14 cellular contexts compared by ENCODE assay signal in the genomic region with DNA sequence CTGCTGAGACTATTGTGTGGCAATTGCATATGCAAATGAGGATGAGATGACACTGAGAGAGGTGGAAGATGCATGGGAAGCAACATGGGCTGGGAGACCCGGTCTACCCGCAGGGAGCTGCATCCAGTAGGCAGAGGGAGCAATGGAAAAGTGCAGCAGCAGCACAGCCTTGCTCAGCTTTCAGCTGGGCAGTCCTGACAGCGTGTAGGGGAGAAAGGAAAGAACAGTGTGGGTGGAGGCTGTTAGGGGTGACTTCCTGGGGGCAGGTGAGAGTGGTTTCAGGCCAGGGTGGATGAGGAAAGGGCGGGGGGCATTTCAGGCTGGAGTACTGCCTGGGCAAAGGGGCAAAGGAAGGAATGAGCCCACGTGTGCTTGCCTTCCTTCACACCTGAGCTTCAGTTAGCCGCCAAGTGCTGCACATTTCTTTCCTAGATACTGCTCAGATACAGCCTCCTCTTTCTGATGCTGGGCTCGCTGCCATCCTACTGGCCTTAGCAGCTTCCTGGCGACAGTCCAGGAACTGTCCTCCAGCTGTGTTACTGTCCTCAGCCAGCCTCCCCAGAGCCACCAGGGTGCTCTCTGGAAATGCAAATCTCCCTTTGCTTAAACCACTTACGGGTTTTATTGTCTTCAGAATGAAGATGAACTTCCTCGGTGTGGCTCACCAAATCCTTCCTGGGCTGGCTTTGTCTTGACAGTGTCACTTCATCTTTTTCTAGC.
DNase-seq lines count a peak whose midpoint lies in the region; ATAC-seq and TF ChIP-seq lines count a peak whose summit lies in the region.
"Had no signal": no experiment of that assay in that cellular context is flagged by ENCODE, and none has a peak within 500 bp of the region (broad histone marks: within the 10 kb centered on the region; RNA-seq: fewer than 3 reads in every experiment).

No MANE protein-coding gene starts in this region.

- H3K27me3 ChIP-seq in SK-N-SH (ENCODE audit: insufficient read depth), result no peaks in the 10 kb centered on the region
- no peaks in the 10 kb centered on the region for H3K27me3 ChIP-seq in neuronal stem cell (ENCODE audit: control insufficient read depth in 3 of 3, insufficient read depth in 3 of 3, low read depth in 1 of 3, low read length in 3 of 3)

- H3K4me2 ChIP-seq in SK-N-SH (no peak overlapping the region), neuronal stem cell (ENCODE audit: insufficient read depth, low read length, poor library complexity, severe bottlenecking) (no peak overlapping the region)

- WGBS in SK-N-SH (ENCODE audit: low lambda C conversion rate), result 25% methylated on average over 7 of the region's 10 CpGs
- no CpG with 5 or more reads among the region's 10 CpGs for WGBS in neuronal stem cell (ENCODE audit: extremely low coverage in 2 of 2, insufficient read length in 2 of 2, insufficient replicate concordance in 1 of 2), 2 donors

- no peaks in the 10 kb centered on the region for H3K4me1 Mint-ChIP-seq in activated CD8-positive, alpha-beta T cell treated with anti-CD3 and anti-CD28 coated beads for 36 hours (ENCODE audit: low read depth)
- H3K4me1 Mint-ChIP-seq: activated CD4-positive, alpha-beta memory T cell treated with anti-CD3 and anti-CD28 coated beads, Interleukin-2, amount 10 ng/mL, durations not matched to agents 7 days and 5 days had no signal

- H2AFZ ChIP-seq in SK-N-SH (ENCODE audit: low read depth) (no peak overlapping the region), neuronal stem cell (ENCODE audit: low read length) (no peak overlapping the region)

- H3K4me1 ChIP-seq in SK-N-SH (ENCODE audit: control insufficient read depth in 1 of 2, insufficient read depth in 2 of 2, low read depth in 1 of 2, low read length in 1 of 2) (peaks cover 0 to 13% of the 10 kb centered on the region in 2 experiments; a peak in 3 of 4 replicates), neuronal stem cell (ENCODE audit: control insufficient read depth in 2 of 2, insufficient read depth in 1 of 2, low read depth in 1 of 2, low read length in 2 of 2) (peaks cover 0 to 18% of the 10 kb centered on the region in 2 donors)

- H2BK12ac ChIP-seq in neuronal stem cell (ENCODE audit: low read length), result no peak overlapping the region

- CTCF ChIA-PET in SK-N-SH (lab: Yijun Ruan, JAX), result interaction anchor here (0.5 to 0.6 kb wide), 2 partner anchors 25 to 55 kb away, joined by 3 read pairs; no protein-coding TSS in a partner anchor
- CTCF ChIA-PET in activated CD8-positive, alpha-beta T cell treated with anti-CD3 and anti-CD28 coated beads for 36 hours (lab: Charles Lee), result no interaction called here

- no peaks in the 10 kb centered on the region for H3K9me3 Mint-ChIP-seq in activated CD8-positive, alpha-beta T cell treated with anti-CD3 and anti-CD28 coated beads for 36 hours
- H3K9me3 Mint-ChIP-seq: activated CD4-positive, alpha-beta memory T cell treated with anti-CD3 and anti-CD28 coated beads, Interleukin-2, amount 10 ng/mL, durations not matched to agents 7 days and 5 days had no signal

- no peak for TF ChIP-seq EP300 in SK-N-SH (IDR thresholded peaks at IDR 0.05; ENCODE audit: borderline replicate concordance in 1 of 2, low read depth in 1 of 2, low read length in 1 of 2)

- H3K4ac ChIP-seq in neuronal stem cell (ENCODE audit: low read length), result no peak overlapping the region

- H3K9ac ChIP-seq in SK-N-SH, result no peak overlapping the region
- H3K9ac ChIP-seq in neuronal stem cell (ENCODE audit: low read depth, low read length, poor library complexity), result no peak overlapping the region

- H3F3A ChIP-seq in SK-N-SH (replicated peaks; ENCODE audit: insufficient read depth), result no peaks in the 10 kb centered on the region

- no peak for ATAC-seq in SK-N-SH treated with all-trans-retinoic acid at 6 μM for 48 hours
- no peak for ATAC-seq in activated CD8-positive, alpha-beta T cell treated with anti-CD3 and anti-CD28 coated beads for 36 hours

- H2AK5ac ChIP-seq in neuronal stem cell (ENCODE audit: low read depth, low read length), result no peak overlapping the region

- no peak overlapping the region for H2BK5ac ChIP-seq in neuronal stem cell (ENCODE audit: low read length)

- no peaks in the 10 kb centered on the region for H4K20me1 ChIP-seq in SK-N-SH (ENCODE audit: insufficient read depth)

- H3K79me1 ChIP-seq in neuronal stem cell (ENCODE audit: low read depth, low read length), result no peaks in the 10 kb centered on the region

- no peak overlapping the region for H2BK120ac ChIP-seq in neuronal stem cell (ENCODE audit: low read depth, low read length)

- intact Hi-C loops in activated CD8-positive, alpha-beta T cell treated with anti-CD3 and anti-CD28 coated beads for 36 hours (cut with micrococcal nuclease), result no loop called here

- TF ChIP-seq CTCF in SK-N-SH (IDR thresholded peaks at IDR 0.05), result no peak
- no peak for TF ChIP-seq CTCF in activated CD8-positive, alpha-beta T cell treated with anti-CD3 and anti-CD28 coated beads for 36 hours (IDR thresholded peaks at IDR 0.05)

- no peak overlapping the region for H3K4me3 Mint-ChIP-seq in activated CD8-positive, alpha-beta T cell treated with anti-CD3 and anti-CD28 coated beads for 36 hours
- H3K4me3 Mint-ChIP-seq: activated CD4-positive, alpha-beta memory T cell treated with anti-CD3 and anti-CD28 coated beads, Interleukin-2, amount 10 ng/mL, durations not matched to agents 7 days and 5 days had no signal

- no peak overlapping the region for H3K14ac ChIP-seq in neuronal stem cell (ENCODE audit: low read length)

- H4K8ac ChIP-seq in neuronal stem cell (ENCODE audit: low read depth, low read length), result no peak overlapping the region

- H3K4me3 ChIP-seq in SK-N-SH (ENCODE audit: low read depth in 2 of 2, low read length in 1 of 2) (no peak overlapping the region), neuronal stem cell (ENCODE audit: low read length in 2 of 2) (no peak overlapping the region)

- no peaks in the 10 kb centered on the region for H3K79me2 ChIP-seq in SK-N-SH (ENCODE audit: insufficient read depth)

- DNase-seq in SK-N-SH, result peak; percentile 50
- DNase-seq in Kasumi-1 (lab: John Stamatoyannopoulos, UW), result peak; percentile 82 to 91
- peak; percentile 28 to 77 for DNase-seq in SHP77 (lab: John Stamatoyannopoulos, UW)
- no peak for DNase-seq in neuronal stem cell (ENCODE audit: low spot score)
- DNase-seq in activated CD8-positive, alpha-beta T cell treated with anti-CD3 and anti-CD28 coated beads for 36 hours, result no peak
- no peak for DNase-seq in G401 (ENCODE audit: low spot score)
- DNase-seq in DMS153 (lab: John Stamatoyannopoulos, UW), result no peak
- DNase-seq: activated CD4-positive, alpha-beta memory T cell treated with anti-CD3 and anti-CD28 coated beads, Interleukin-2, amount 10 ng/mL, durations not matched to agents 7 days and 5 days; activated naive CD4-positive, alpha-beta T cell treated with Interleukin-2 at 50 U/mL for 16 hours; DMS79; mammary epithelial cell; stimulated activated CD8-positive, alpha-beta memory T cell treated with anti-CD3 and anti-CD28 coated beads, Interleukin-4, amount 100 ng/mL, for 48 hours; T-helper 1 cell had no signal

- no peaks in the 10 kb centered on the region for H3K36me3 Mint-ChIP-seq in activated CD8-positive, alpha-beta T cell treated with anti-CD3 and anti-CD28 coated beads for 36 hours (ENCODE audit: low read depth)

- in situ Hi-C loops in G401 (cut with HindIII; ENCODE audit: low sequenced_read_pairs), result no loop called here

- H3K18ac ChIP-seq in neuronal stem cell (ENCODE audit: low read length), result peak overlapping the region; percentile 20

- H3K27ac ChIP-seq in SK-N-SH (ENCODE audit: low read depth in 2 of 2, low read length in 1 of 2) (no peak overlapping the region), neuronal stem cell (replicated peaks; ENCODE audit: low read length) (no peak overlapping the region)

- TF ChIP-seq RAD21 in SK-N-SH (IDR thresholded peaks at IDR 0.05; ENCODE audit: low read length), result no peak

- no peak overlapping the region for H3K27ac Mint-ChIP-seq in activated CD8-positive, alpha-beta T cell treated with anti-CD3 and anti-CD28 coated beads for 36 hours
- H3K27ac Mint-ChIP-seq: activated CD4-positive, alpha-beta memory T cell treated with anti-CD3 and anti-CD28 coated beads, Interleukin-2, amount 10 ng/mL, durations not matched to agents 7 days and 5 days had no signal

- no peak overlapping the region for H4K91ac ChIP-seq in neuronal stem cell (ENCODE audit: low read depth, low read length, poor library complexity)

- POLR2A ChIA-PET in SK-N-SH (lab: Yijun Ruan, JAX), result interaction anchor here (1.0 kb wide), 1 partner anchor 33 kb away, joined by 3 read pairs; no protein-coding TSS in a partner anchor
- POLR2A ChIA-PET in activated CD8-positive, alpha-beta T cell treated with anti-CD3 and anti-CD28 coated beads for 36 hours (lab: Charles Lee), result no interaction called here

- H3K23ac ChIP-seq in neuronal stem cell (ENCODE audit: low read depth, low read length, poor library complexity), result no peak overlapping the region

- peaks cover 4% of the 10 kb centered on the region for H3K27me3 Mint-ChIP-seq in activated CD8-positive, alpha-beta T cell treated with anti-CD3 and anti-CD28 coated beads for 36 hours

- no peaks in the 10 kb centered on the region for H3K9me2 ChIP-seq in SK-N-SH

- peak overlapping the region; percentile 41 for H2BK15ac ChIP-seq in neuronal stem cell (ENCODE audit: low read length)

- H3K36me3 ChIP-seq in SK-N-SH (replicated peaks in 1 of 2; ENCODE audit: control insufficient read depth in 1 of 2, insufficient read depth in 2 of 2, low read length in 1 of 2), result no peaks in the 10 kb centered on the region
- H3K36me3 ChIP-seq in neuronal stem cell (replicated peaks in 1 of 2; ENCODE audit: control insufficient read depth in 2 of 2, insufficient read depth in 2 of 2, low read length in 2 of 2), result no peaks in the 10 kb centered on the region

- H3K9me3 ChIP-seq in SK-N-SH (no peaks in the 10 kb centered on the region), neuronal stem cell (replicated peaks in 1 of 2; ENCODE audit: control insufficient read depth in 2 of 2, insufficient read depth in 1 of 2, low read depth in 1 of 2, low read length in 2 of 2) (no peaks in the 10 kb centered on the region)

TF ChIP-seq in SK-N-SH, 30 proteins besides CTCF, POLR2A, EP300 and RAD21 (continues in another document):
- TF ChIP-seq MXI1 (IDR thresholded peaks at IDR 0.05; ENCODE audit: low read depth, low read length) (no peak), ELF1 (IDR thresholded peaks at IDR 0.05) (no peak), RCOR1 (IDR thresholded peaks at IDR 0.05; ENCODE audit: low read length) (no peak), POLR2AphosphoS5 (IDR thresholded peaks at IDR 0.05; ENCODE audit: low read depth, low read length) (no peak), RXRA (IDR thresholded peaks at IDR 0.05; ENCODE audit: borderline replicate concordance, low read depth) (no peak)

TF ChIP-seq in SK-N-SH treated with all-trans-retinoic acid at 6 μM for 48 hours, 23 proteins besides CTCF, POLR2A, EP300 and RAD21 (continues in another document):
- no peak for TF ChIP-seq TOX (CRISPR knock-in tag; IDR thresholded peaks at IDR 0.05; ENCODE audit: borderline replicate concordance)
- no peak for TF ChIP-seq ZFP30 (CRISPR knock-in tag; IDR thresholded peaks at IDR 0.05)

Comparison
In these comparisons a context has a peak if more than half of its experiments do, and no peak if none do; other contexts are left out.
1. DNase-seq: peak in SK-N-SH (single experiment), Kasumi-1 (2 of 2) and SHP77 (2 of 2); none in neuronal stem cell (single experiment), activated CD8-positive, alpha-beta T cell treated with anti-CD3 and anti-CD28 coated beads for 36 hours (single experiment), G401 (single experiment) and DMS153 (single experiment).